In genomic region chr3:33768578-33768977, GRCh38 we compare ENCODE assay signal across 23 cellular contexts. TPM values are rescaled to one million over a fixed set of nuclear protein-coding genes. Genes with fewer than 3 reads are reported as not detected.
DNase-seq lines count a peak whose midpoint lies in the region; ATAC-seq, FAIRE-seq and TF ChIP-seq lines count a peak whose summit lies in the region.
"Had no signal": no experiment of that assay in that cellular context is flagged by ENCODE, and none has a peak within 500 bp of the region (broad histone marks: within the 10 kb centered on the region; RNA-seq: fewer than 3 reads in every experiment).

No MANE protein-coding gene starts in this region.

- no peaks in the 10 kb centered on the region for H3K9me1 ChIP-seq in K562 (ENCODE audit: control insufficient read depth, insufficient read depth, low read length)

- H3K36me3 Mint-ChIP-seq in neural progenitor cell (no peaks in the 10 kb centered on the region), natural killer cell (no peaks in the 10 kb centered on the region)
- H3K36me3 Mint-ChIP-seq: CD4-positive, CD25-positive, alpha-beta regulatory T cell; CD8-positive, alpha-beta T cell had no signal

- H3F3A ChIP-seq in neural progenitor cell (ENCODE audit: low read depth) = no peaks in the 10 kb centered on the region

- H2AFZ ChIP-seq in K562 (ENCODE audit: low read depth, low read length) (0 out of 2 replicates have a peak overlapping the region, but pooled peaks have one; percentile 11), neural progenitor cell (replicated peaks) (peak overlapping the region; percentile 2)

- H3K27ac Mint-ChIP-seq in neural progenitor cell (no peak overlapping the region), natural killer cell (no peak overlapping the region)
- H3K27ac Mint-ChIP-seq: B cell; CD4-positive, CD25-positive, alpha-beta regulatory T cell; CD8-positive, alpha-beta T cell had no signal

- H3K9ac ChIP-seq in K562 (ENCODE audit: insufficient read depth in 1 of 2, low read depth in 2 of 2, low read length in 2 of 2) = no peak overlapping the region
- no peak overlapping the region for H3K9ac ChIP-seq in neural progenitor cell
- H3K9ac ChIP-seq: BLaER1 had no signal

- WGBS in K562 (ENCODE audit: insufficient coverage, low coverage, missing lambda C conversion rate) = 21% methylated on average over 5 of the region's 7 CpGs

- no peak for TF ChIP-seq RAD21 in K562 (CRISPR knock-in tag; conservative IDR thresholded peaks at IDR 0.05 in 1 of 2, IDR thresholded peaks at IDR 0.05 in 1 of 2)

- no peak overlapping the region for H3K4me2 ChIP-seq in K562 (ENCODE audit: insufficient read depth, low read length)
- no peak overlapping the region for H3K4me2 ChIP-seq in neural progenitor cell
- H3K4me2 ChIP-seq: BLaER1 had no signal

- H3K27ac ChIP-seq in K562 (ENCODE audit: extremely low read depth, low read depth, low read length) = no peak overlapping the region
- no peak overlapping the region for H3K27ac ChIP-seq in neural progenitor cell
- H3K27ac ChIP-seq: 22Rv1, BLaER1, C4-2B had no signal

- BruUV-seq in K562 (replicated peaks; lab: Mats Ljungman, UMichigan) = no TSS peak

- H3K27me3 Mint-ChIP-seq in neural progenitor cell (ENCODE audit: insufficient read depth, low read depth) = peaks cover 2% of the 10 kb centered on the region
- H3K27me3 Mint-ChIP-seq in natural killer cell (ENCODE audit: low read depth in 2 of 2) = peaks cover 0 to 7% of the 10 kb centered on the region in 2 donors

- FAIRE-seq in K562 (lab: Jason Lieb, UNC) = no peak
- FAIRE-seq: A204.1, G401.6, GM12892, GM19239 had no signal

- TF ChIP-seq CTCF in K562 (IDR thresholded peaks at IDR 0.05 in 2 of 3, conservative IDR thresholded peaks at IDR 0.05 in 1 of 3; ENCODE audit: insufficient read depth in 2 of 3, low read depth in 1 of 3, low read length in 3 of 3) (no peak), neural progenitor cell (IDR thresholded peaks at IDR 0.05) (no peak), natural killer cell (IDR thresholded peaks at IDR 0.05) (no peak)

- intact Hi-C loops in K562 (cut with micrococcal nuclease) = no loop called here
- intact Hi-C loops in natural killer cell (cut with micrococcal nuclease) = no loop called here

- H3K4me3 ChIP-seq in K562 (no peak overlapping the region), neural progenitor cell (no peak overlapping the region)
- H3K4me3 ChIP-seq: BLaER1 had no signal

- DNase-seq in NCI-H146 (lab: John Stamatoyannopoulos, UW) (peak; percentile 6), NCI-H146 treated with DMSO at 0.1 percent for 48 hours (lab: John Stamatoyannopoulos, UW; ENCODE audit: unreplicated experiment) (no peak), NCI-H69 (lab: John Stamatoyannopoulos, UW) (peak; percentile 21), K562 (ENCODE audit: extremely low read depth in 1 of 4, low spot score in 3 of 4) (no peak), neural progenitor cell (ENCODE audit: low spot score) (no peak), natural killer cell (no peak), NCI-H2081 treated with DMSO at 0.1 percent for 48 hours (lab: John Stamatoyannopoulos, UW) (no peak)
- DNase-seq: Caco-2; CD4-positive, CD25-positive, alpha-beta regulatory T cell; CD8-positive, alpha-beta T cell; DMS153; DND-41; GOT3; HCEC 1CT had no signal

- H3K9me3 ChIP-seq in K562 (replicated peaks; ENCODE audit: control insufficient read depth, insufficient read depth, low read depth, low read length) = no peaks in the 10 kb centered on the region
- H3K9me3 ChIP-seq in neural progenitor cell (ENCODE audit: low read depth) = no peaks in the 10 kb centered on the region
- H3K9me3 ChIP-seq: BLaER1, Caco-2 had no signal

- POLR2A ChIA-PET in K562 (lab: Yijun Ruan, JAX) = interaction anchor here (0.9 to 1.0 kb wide), 2 partner anchors 49 to 132 kb away, joined by 3 read pairs; no protein-coding TSS in a partner anchor

- no peaks in the 10 kb centered on the region for H4K20me1 ChIP-seq in K562 (replicated peaks; ENCODE audit: control insufficient read depth, insufficient read depth, low read length)
- H4K20me1 ChIP-seq in neural progenitor cell (ENCODE audit: low read depth) = no peaks in the 10 kb centered on the region
- H4K20me1 ChIP-seq: BLaER1 had no signal

- no peak overlapping the region for H3K4me3 Mint-ChIP-seq in neural progenitor cell
- no peak overlapping the region for H3K4me3 Mint-ChIP-seq in natural killer cell
- H3K4me3 Mint-ChIP-seq: B cell; CD4-positive, CD25-positive, alpha-beta regulatory T cell; CD8-positive, alpha-beta T cell had no signal

- H3K9me3 Mint-ChIP-seq in neural progenitor cell = no peaks in the 10 kb centered on the region
- H3K9me3 Mint-ChIP-seq in natural killer cell = no peaks in the 10 kb centered on the region
- H3K9me3 Mint-ChIP-seq: CD4-positive, CD25-positive, alpha-beta regulatory T cell; CD8-positive, alpha-beta T cell had no signal

- H3K4me1 Mint-ChIP-seq in neural progenitor cell (peaks cover 2% of the 10 kb centered on the region), natural killer cell (no peaks in the 10 kb centered on the region)
- H3K4me1 Mint-ChIP-seq: B cell; CD4-positive, CD25-positive, alpha-beta regulatory T cell had no signal

- in situ Hi-C loops in K562 (cut with MboI) = no loop called here

- TF ChIP-seq EP300 in K562 (IDR thresholded peaks at IDR 0.05; ENCODE audit: low read length) = no peak

- ATAC-seq in K562 (peak; percentile 75), HG02588 (IDR thresholded peaks at IDR 0.05; ENCODE audit: unreplicated experiment) (no peak), natural killer cell (no peak)
- ATAC-seq: CD8-positive, alpha-beta T cell had no signal

- H3K79me2 ChIP-seq in K562 (ENCODE audit: control insufficient read depth, insufficient read depth, low read length) = no peaks in the 10 kb centered on the region
- H3K79me2 ChIP-seq in neural progenitor cell (ENCODE audit: low read depth) = no peaks in the 10 kb centered on the region

- TF ChIP-seq POLR2A in K562 (conservative IDR thresholded peaks at IDR 0.05) = no peak

- no peaks in the 10 kb centered on the region for H3K4me1 ChIP-seq in K562 (replicated peaks in 1 of 2; ENCODE audit: control insufficient read depth in 2 of 2, insufficient read depth in 2 of 2, low read length in 2 of 2)
- no peaks in the 10 kb centered on the region for H3K4me1 ChIP-seq in neural progenitor cell
- H3K4me1 ChIP-seq: BLaER1, Caco-2 had no signal

- H3K36me3 ChIP-seq in K562 (ENCODE audit: control insufficient read depth, insufficient read depth, low read length) (no peaks in the 10 kb centered on the region), neural progenitor cell (no peaks in the 10 kb centered on the region)
- H3K36me3 ChIP-seq: BLaER1 had no signal

- CTCF ChIA-PET in K562 (lab: Yijun Ruan, JAX; ENCODE audit: low intra/inter-chr PET ratio) = no interaction called here

- H3K27me3 ChIP-seq in K562 (ENCODE audit: control insufficient read depth in 2 of 2, insufficient read depth in 2 of 2, low read length in 2 of 2) (no peaks in the 10 kb centered on the region), neural progenitor cell (no peaks in the 10 kb centered on the region)
- H3K27me3 ChIP-seq: BLaER1 had no signal

TF ChIP-seq in K562, 482 proteins besides CTCF, POLR2A, EP300 and RAD21 (continues in another document):
- TF ChIP-seq NFE2L1 (tag; IDR thresholded peaks at IDR 0.05; ENCODE audit: borderline replicate concordance, low read depth) (no peak), LARP7 (IDR thresholded peaks at IDR 0.05) (no peak), SRSF1 (IDR thresholded peaks at IDR 0.05; ENCODE audit: low read depth, low read length) (no peak), PCBP1 (IDR thresholded peaks at IDR 0.05; ENCODE audit: low read depth, low read length, poor library complexity, severe bottlenecking) (no peak)

RNA-seq across cellular contexts. Expression of gene PDCD6IP, which starts 29.9 kb away (rescaled TPM):
- 160 and 344 TPM in 2 replicates for total RNA-seq in K562 (2011; cell fraction: chromatin; rRNA removed; ENCODE audit: low replicate concordance)
- total RNA-seq in K562 (2011; cell fraction: nucleolus; rRNA removed) = 122 and 124 TPM in 2 replicates
- 160 and 236 TPM in 2 replicates for total RNA-seq in K562 (2011; cell fraction: nucleoplasm; rRNA removed)
- total RNA-seq in K562 (2014; rRNA removed) (118 and 141 TPM in 2 replicates), K562 (2014; rRNA removed; fragmentation: Illumina TruSeq; extraction: Trizol) (163 and 187 TPM in 2 replicates), K562 (2015; rRNA removed; fragmentation: Illumina TruSeq; extraction: Trizol) (158 and 168 TPM in 2 replicates), K562 (2021) (265 and 302 TPM in 2 replicates), neural progenitor cell (ENCODE audit: low replicate concordance) (85.2 and 93.7 TPM in 2 replicates), natural killer cell (100 to 1,000 TPM; 170 to 182 (median 179) TPM)
- polyA plus RNA-seq in K562 (2011; rRNA removed) (275 and 299 TPM in 2 replicates), K562 (2014; fragmentation: Illumina TruSeq; extraction: Trizol) (90.9 and 107 TPM in 2 replicates), K562 (2014; fragmentation: Nextera tagmentation; extraction: Ambion mirVana) (10 to 100 TPM; 40.2 to 57.6 TPM), K562 (2014; rRNA removed) (90.5 and 122 TPM in 2 replicates)
- 109 and 253 TPM in 2 replicates for polyA plus RNA-seq in K562 (2011; cell fraction: cytosol; rRNA removed)
- polyA plus RNA-seq in K562 (2011; cell fraction: nucleus; rRNA removed) = 419 and 457 TPM in 2 replicates
- polyA plus RNA-seq in K562 (2012) = 121 and 225 TPM in 2 replicates
- polyA minus RNA-seq in K562 (2011; rRNA and poly(A)+ RNA removed) = 221 and 245 TPM in 2 replicates
- 240 and 262 TPM in 2 replicates for polyA minus RNA-seq in K562 (2011; cell fraction: cytosol; rRNA and poly(A)+ RNA removed)
- polyA minus RNA-seq in K562 (2011; cell fraction: nucleus; rRNA and poly(A)+ RNA removed) = 269 and 348 TPM in 2 replicates

RNA-seq across cellular contexts. Expression of gene CLASP2, which starts 50.5 kb away (rescaled TPM):
- total RNA-seq in K562 (2011; cell fraction: chromatin; rRNA removed; ENCODE audit: low replicate concordance) = 196 and 554 TPM in 2 replicates
- 76.7 and 94.2 TPM in 2 replicates for total RNA-seq in K562 (2011; cell fraction: nucleolus; rRNA removed)
- 172 and 229 TPM in 2 replicates for total RNA-seq in K562 (2011; cell fraction: nucleoplasm; rRNA removed)
- total RNA-seq in K562 (2014; rRNA removed) = 107 and 128 TPM in 2 replicates
- total RNA-seq in K562 (2014; rRNA removed; fragmentation: Illumina TruSeq; extraction: Trizol) = 74.4 and 79.8 TPM in 2 replicates
- total RNA-seq in K562 (2015; rRNA removed; fragmentation: Illumina TruSeq; extraction: Trizol) = 69.3 and 71.8 TPM in 2 replicates
- 83.2 and 93.1 TPM in 2 replicates for total RNA-seq in K562 (2021)
- polyA plus RNA-seq in K562 (2011; rRNA removed) = 63.6 and 75.5 TPM in 2 replicates
- polyA plus RNA-seq in K562 (2011; cell fraction: cytosol; rRNA removed) = 36.0 and 42.0 TPM in 2 replicates
- 93.2 and 98.6 TPM in 2 replicates for polyA plus RNA-seq in K562 (2011; cell fraction: nucleus; rRNA removed)
- 24.7 and 26.9 TPM in 2 replicates for polyA plus RNA-seq in K562 (2012)
- polyA plus RNA-seq in K562 (2014; fragmentation: Illumina TruSeq; extraction: Trizol) = 52.3 and 67.3 TPM in 2 replicates
- 10 to 100 TPM; 13.5 to 17.4 TPM for polyA plus RNA-seq in K562 (2014; fragmentation: Nextera tagmentation; extraction: Ambion mirVana)
- 29.9 and 52.6 TPM in 2 replicates for polyA plus RNA-seq in K562 (2014; rRNA removed)
- polyA minus RNA-seq in K562 (2011; rRNA and poly(A)+ RNA removed) = 286 and 297 TPM in 2 replicates
- polyA minus RNA-seq in K562 (2011; cell fraction: cytosol; rRNA and poly(A)+ RNA removed) = 70.4 and 88.8 TPM in 2 replicates
- polyA minus RNA-seq in K562 (2011; cell fraction: nucleus; rRNA and poly(A)+ RNA removed) = 160 and 275 TPM in 2 replicates
- 63.9 and 125 TPM in 2 replicates for total RNA-seq in neural progenitor cell (ENCODE audit: low replicate concordance)
- 100 to 1,000 TPM in 1 of 3 donors, 10 to 100 TPM in 2; 93.8 to 109 (median 99.3) TPM for total RNA-seq in natural killer cell

Comparison
In these comparisons a context has a peak if more than half of its experiments do, and no peak if none do; other contexts are left out.
1. DNase-seq: peak in NCI-H146 (single experiment) and NCI-H69 (single experiment); none in NCI-H146 treated with DMSO at 0.1 percent for 48 hours (single experiment), K562 (0 of 4), neural progenitor cell (single experiment), natural killer cell (single experiment) and NCI-H2081 treated with DMSO at 0.1 percent for 48 hours (single experiment).